27 cellular contexts compared by ENCODE assay signal in genomic region chr5:174529925-174530681, GRCh38.
"Had no signal": no experiment of that assay in that cellular context is flagged by ENCODE, and none has a peak within 500 bp of the region (broad histone marks: within the 10 kb centered on the region; RNA-seq: fewer than 3 reads in every experiment).

No MANE protein-coding gene starts in this region.

- H3K36me3 ChIP-seq: brain microvascular endothelial cell, cardiac muscle cell had no signal

- H3K27me3 ChIP-seq: brain microvascular endothelial cell, cardiac muscle cell had no signal

- H3K27ac ChIP-seq: brain microvascular endothelial cell, cardiac muscle cell, RWPE1 had no signal

- H3K4me3 ChIP-seq: cardiac muscle cell had no signal

- ATAC-seq: activated CD8-positive, alpha-beta T cell treated with anti-CD3 and anti-CD28 coated beads for 36 hours; activated T-cell treated with anti-CD3 and anti-CD28 coated beads, Interleukin-2, amount 50 U/mL, for 72 hours; activated T-helper 17 cell treated with anti-CD3 and anti-CD28 coated beads, Interleukin-2, amount 50 U/mL, for 72 hours; PC-3 had no signal

- DNase-seq: activated CD4-positive, alpha-beta T cell treated with anti-CD3 and anti-CD28 coated beads, Interleukin-2, amount 10 ng/mL, durations not matched to agents 24 days and 14 days; activated CD4-positive, alpha-beta T cell treated with anti-CD3 and anti-CD28 coated beads, Interleukin-2, amount 50 U/mL, for 4 hours; activated CD8-positive, alpha-beta T cell treated with anti-CD3 and anti-CD28 coated beads for 36 hours; activated effector memory CD4-positive, alpha-beta T cell treated with anti-CD3 and anti-CD28 coated beads, Interleukin-2, amount 50 U/mL, for 16 hours; activated naive CD4-positive, alpha-beta T cell; activated naive CD4-positive, alpha-beta T cell treated with anti-CD3 and anti-CD28 coated beads, Interleukin-2, amount 50 U/mL, for 16 hours; activated naive CD8-positive, alpha-beta T cell treated with anti-CD3 and anti-CD28 coated beads for 36 hours; activated T-cell treated with anti-CD3 and anti-CD28 coated beads, Interleukin-2, amount 50 U/mL, for 1 hour; activated T-cell treated with anti-CD3 and anti-CD28 coated beads, Interleukin-2, amount 50 U/mL, for 72 hours; amniotic stem cell; aorta; brain microvascular endothelial cell; Kasumi-1; NCI-H1092 treated with DMSO at 0.1 percent for 48 hours; NCI-H1417; NCI-H187 treated with DMSO at 0.1 percent for 48 hours; NCI-H2081 treated with DMSO at 0.1 percent for 48 hours; NCI-H226; NCI-H526; NCI-H748 treated with DMSO at 0.1 percent for 48 hours; NK-92 treated with Interleukin-12 subunit alpha and Interleukin-12 subunit beta, amount 100 ng/mL, for 24 hours; PC-3; Right ventricle myocardium superior; T1000 had no signal
